9 cellular contexts compared by ENCODE assay signal in the genomic region with DNA sequence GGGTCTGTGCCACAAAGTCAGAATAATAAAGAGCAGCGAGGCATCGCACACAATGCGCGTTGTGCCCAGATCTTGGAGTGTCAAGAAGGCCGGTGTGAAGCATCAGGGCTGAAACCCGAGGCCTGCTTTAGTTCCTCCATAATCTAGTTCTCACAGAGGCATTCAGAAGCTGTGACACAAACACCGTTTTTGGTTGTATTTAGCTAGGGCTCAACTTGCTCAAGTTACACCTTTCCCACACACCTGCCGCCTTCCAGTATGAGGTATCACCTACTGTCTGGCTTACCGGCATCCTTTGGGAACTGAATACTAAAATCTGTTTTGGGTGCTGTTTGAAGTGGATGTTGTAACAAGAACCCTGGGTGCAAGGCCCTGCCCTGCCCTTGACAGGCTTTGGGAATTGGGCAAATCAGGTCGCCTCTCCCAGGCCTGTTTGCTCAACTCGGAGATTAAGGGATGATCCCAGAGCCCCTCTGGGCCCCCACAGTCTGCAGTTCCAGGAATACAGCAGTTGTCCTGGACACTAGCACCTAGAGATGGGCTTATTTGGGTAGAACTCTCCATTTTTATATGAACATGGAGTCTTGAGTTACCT. TPM values are rescaled to one million over a fixed set of nuclear protein-coding genes. Genes with fewer than 3 reads are reported as not detected.
DNase-seq lines count a peak whose midpoint lies in the region; TF ChIP-seq lines count a peak whose summit lies in the region.
"Had no signal": no experiment of that assay in that cellular context is flagged by ENCODE, and none has a peak within 500 bp of the region (broad histone marks: within the 10 kb centered on the region; RNA-seq: fewer than 3 reads in every experiment).

No MANE protein-coding gene starts in this region.

- no peaks in the 10 kb centered on the region for H3K36me3 ChIP-seq in ACC112 (ENCODE audit: insufficient read depth, low read length)
- H3K36me3 ChIP-seq in duodenal mucosa (ENCODE audit: control insufficient read depth in 1 of 2, insufficient read depth in 2 of 2, low read length in 2 of 2) = no peaks in the 10 kb centered on the region
- no peaks in the 10 kb centered on the region for H3K36me3 ChIP-seq in neural cell (ENCODE audit: insufficient read depth, low read length)
- H3K36me3 ChIP-seq: MG63 had no signal

- TF ChIP-seq RAD21 in neural cell (conservative IDR thresholded peaks at IDR 0.05) = no peak

- H3K4me2 ChIP-seq in neural cell (ENCODE audit: low read length) = peak overlapping the region; percentile 85

- H4K20me1 ChIP-seq in neural cell (ENCODE audit: insufficient read depth) = no peaks in the 10 kb centered on the region

- H3F3A ChIP-seq in neural cell (ENCODE audit: insufficient read depth, low read length, poor library complexity, severe bottlenecking) = peaks cover 7% of the 10 kb centered on the region

- no peak for TF ChIP-seq EP300 in neural cell (conservative IDR thresholded peaks at IDR 0.05; ENCODE audit: poor library complexity, severe bottlenecking)

- H3K9ac ChIP-seq in duodenal mucosa (ENCODE audit: low read depth in 1 of 2, low read length in 2 of 2) = peak overlapping the region in 1 of 2 donors; percentile 48
- H3K9ac ChIP-seq in neural cell (ENCODE audit: low read length) = peak overlapping the region; percentile 74

- H3K79me2 ChIP-seq in ACC112 (ENCODE audit: control insufficient read depth, insufficient read depth, low read length, unreplicated experiment) (peaks cover 57% of the 10 kb centered on the region), neural cell (replicated peaks; ENCODE audit: insufficient read depth, low read length) (peaks cover 28% of the 10 kb centered on the region)

- peak overlapping the region; percentile 97 for H3K27ac ChIP-seq in ACC112 (ENCODE audit: low read depth, low read length)
- peak overlapping the region; percentile 77 for H3K27ac ChIP-seq in duodenal mucosa (ENCODE audit: low read depth, low read length)
- peak overlapping the region; percentile 95 for H3K27ac ChIP-seq in neural cell (ENCODE audit: low read length)

- no peak overlapping the region for H3K4me3 ChIP-seq in ACC112 (ENCODE audit: low read depth, low read length)
- H3K4me3 ChIP-seq in duodenal mucosa (ENCODE audit: low read depth in 1 of 2, low read length in 2 of 2) = no peak overlapping the region
- H3K4me3 ChIP-seq in neural cell (ENCODE audit: low read length) = peak overlapping the region; percentile 62
- H3K4me3 ChIP-seq: MG63 had no signal

- no peaks in the 10 kb centered on the region for H3K27me3 ChIP-seq in ACC112 (ENCODE audit: insufficient read depth, low read length)
- H3K27me3 ChIP-seq in duodenal mucosa (ENCODE audit: control insufficient read depth in 1 of 2, insufficient read depth in 2 of 2, low read length in 2 of 2) = no peaks in the 10 kb centered on the region
- H3K27me3 ChIP-seq in neural cell (ENCODE audit: insufficient read depth, low read depth, low read length) = no peaks in the 10 kb centered on the region
- H3K27me3 ChIP-seq: MG63 had no signal

- H2AFZ ChIP-seq in ACC112 (ENCODE audit: low read length, unreplicated experiment) (no peak overlapping the region), neural cell (ENCODE audit: low read depth, low read length) (no peak overlapping the region)

- H3K9me3 ChIP-seq in duodenal mucosa (ENCODE audit: control insufficient read depth in 1 of 2, low read length in 2 of 2) = no peaks in the 10 kb centered on the region
- H3K9me3 ChIP-seq in neural cell (ENCODE audit: low read length) = no peaks in the 10 kb centered on the region
- H3K9me3 ChIP-seq: MG63 had no signal

- peaks cover 57% of the 10 kb centered on the region for H3K4me1 ChIP-seq in ACC112 (ENCODE audit: control insufficient read depth, insufficient read depth, low read length, unreplicated experiment)
- peaks cover 45 to 51% of the 10 kb centered on the region in 2 donors for H3K4me1 ChIP-seq in duodenal mucosa (ENCODE audit: control insufficient read depth in 1 of 2, insufficient read depth in 2 of 2, low read length in 2 of 2)

- in situ Hi-C loops in GM13976 (cut with MboI; ENCODE audit: low sequenced_read_pairs, unreplicated experiment) = no loop called here
- in situ Hi-C loops in ACHN (cut with HindIII; ENCODE audit: low pct_ligation_motif_present, low pct_unique_long_range_greater_than_20kb, low sequenced_read_pairs) = no loop called here

- no peak for TF ChIP-seq CTCF in neural cell (IDR thresholded peaks at IDR 0.05; ENCODE audit: poor library complexity, severe bottlenecking)
- no peak for TF ChIP-seq CTCF in GM13976 (IDR thresholded peaks at IDR 0.05; ENCODE audit: borderline replicate concordance, control extremely low read depth, extremely low read depth, insufficient read depth, missing control alignments)

- DNase-seq in NCI-H2171 (lab: John Stamatoyannopoulos, UW) (peak; percentile 49), GM13976 (ENCODE audit: low spot score) (no peak), DMS 273 treated with DMSO at 0.1 percent for 48 hours (lab: John Stamatoyannopoulos, UW) (no peak), GF-D8 (lab: John Stamatoyannopoulos, UW) (no peak), ACHN (no peak)

- H3K9me2 ChIP-seq in neural cell (ENCODE audit: insufficient read depth, low read length) = no peaks in the 10 kb centered on the region

TF ChIP-seq in neural cell, 6 proteins besides CTCF, POLR2A, EP300 and RAD21:
- TF ChIP-seq EZH2 (IDR thresholded peaks at IDR 0.05; ENCODE audit: borderline replicate concordance, insufficient read depth, low read length, poor library complexity, severe bottlenecking) = no peak
- no peak for TF ChIP-seq SMC3 (conservative IDR thresholded peaks at IDR 0.05; ENCODE audit: poor library complexity)
- TF ChIP-seq MXI1 (conservative IDR thresholded peaks at IDR 0.05; ENCODE audit: poor library complexity, severe bottlenecking) = no peak
- TF ChIP-seq TAF1 (IDR thresholded peaks at IDR 0.05; ENCODE audit: low read depth) = no peak
- no peak for TF ChIP-seq POLR2AphosphoS5 (IDR thresholded peaks at IDR 0.05)
- TF ChIP-seq, protein P1, sequence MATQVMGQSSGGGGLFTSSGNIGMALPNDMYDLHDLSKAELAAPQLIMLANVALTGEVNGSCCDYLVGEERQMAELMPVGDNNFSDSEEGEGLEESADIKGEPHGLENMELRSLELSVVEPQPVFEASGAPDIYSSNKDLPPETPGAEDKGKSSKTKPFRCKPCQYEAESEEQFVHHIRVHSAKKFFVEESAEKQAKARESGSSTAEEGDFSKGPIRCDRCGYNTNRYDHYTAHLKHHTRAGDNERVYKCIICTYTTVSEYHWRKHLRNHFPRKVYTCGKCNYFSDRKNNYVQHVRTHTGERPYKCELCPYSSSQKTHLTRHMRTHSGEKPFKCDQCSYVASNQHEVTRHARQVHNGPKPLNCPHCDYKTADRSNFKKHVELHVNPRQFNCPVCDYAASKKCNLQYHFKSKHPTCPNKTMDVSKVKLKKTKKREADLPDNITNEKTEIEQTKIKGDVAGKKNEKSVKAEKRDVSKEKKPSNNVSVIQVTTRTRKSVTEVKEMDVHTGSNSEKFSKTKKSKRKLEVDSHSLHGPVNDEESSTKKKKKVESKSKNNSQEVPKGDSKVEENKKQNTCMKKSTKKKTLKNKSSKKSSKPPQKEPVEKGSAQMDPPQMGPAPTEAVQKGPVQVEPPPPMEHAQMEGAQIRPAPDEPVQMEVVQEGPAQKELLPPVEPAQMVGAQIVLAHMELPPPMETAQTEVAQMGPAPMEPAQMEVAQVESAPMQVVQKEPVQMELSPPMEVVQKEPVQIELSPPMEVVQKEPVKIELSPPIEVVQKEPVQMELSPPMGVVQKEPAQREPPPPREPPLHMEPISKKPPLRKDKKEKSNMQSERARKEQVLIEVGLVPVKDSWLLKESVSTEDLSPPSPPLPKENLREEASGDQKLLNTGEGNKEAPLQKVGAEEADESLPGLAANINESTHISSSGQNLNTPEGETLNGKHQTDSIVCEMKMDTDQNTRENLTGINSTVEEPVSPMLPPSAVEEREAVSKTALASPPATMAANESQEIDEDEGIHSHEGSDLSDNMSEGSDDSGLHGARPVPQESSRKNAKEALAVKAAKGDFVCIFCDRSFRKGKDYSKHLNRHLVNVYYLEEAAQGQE (IDR thresholded peaks at IDR 0.05; ENCODE audit: borderline replicate concordance) = no peak
TF ChIP-seq in neural cell: peak in this region for 0.

RNA-seq across cellular contexts. Expression of a gene that starts 27.0 kb away (rescaled TPM):
- 43.7 and 50.7 TPM in 2 replicates for polyA plus RNA-seq in neural cell
- polyA minus RNA-seq in neural cell = 63.3 and 67.7 TPM in 2 replicates

RNA-seq across cellular contexts. Expression of a gene that starts 27.9 kb away (rescaled TPM):
- polyA plus RNA-seq in neural cell = 9.9 and 10.2 TPM in 2 replicates
- 13.1 and 13.4 TPM in 2 replicates for polyA minus RNA-seq in neural cell

RNA-seq across cellular contexts. Expression of a gene that starts 32.5 kb away (rescaled TPM):
- 55.9 and 68.0 TPM in 2 replicates for polyA plus RNA-seq in neural cell
- polyA minus RNA-seq in neural cell = 47.6 and 57.5 TPM in 2 replicates

RNA-seq across cellular contexts. Expression of a gene that starts 54.2 kb away (rescaled TPM):
- not detected in 2 replicates for polyA plus RNA-seq in neural cell
- not detected in 2 replicates for polyA minus RNA-seq in neural cell
